Comparison of ENCODE assay signal across 17 cellular contexts in the genomic region with DNA sequence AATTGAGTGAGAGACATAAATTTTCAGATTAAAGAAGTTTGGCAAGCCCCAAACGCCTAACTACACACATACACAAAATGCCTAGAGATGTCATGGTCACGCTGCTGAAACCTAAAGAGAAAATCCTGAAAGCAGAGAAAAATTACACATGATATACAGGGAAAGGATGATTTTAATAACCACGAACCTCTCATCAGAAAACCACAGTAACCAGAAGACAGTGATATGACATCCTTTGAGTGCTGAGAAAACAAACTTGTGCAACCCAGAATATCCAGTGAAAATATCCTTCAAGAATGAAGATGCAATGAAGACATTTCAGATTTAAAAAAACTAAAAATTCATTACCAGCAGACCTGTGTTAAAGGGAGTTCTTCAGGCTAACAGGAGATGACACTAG.
DNase-seq lines count a peak whose midpoint lies in the region; ATAC-seq and TF ChIP-seq lines count a peak whose summit lies in the region.
"Had no signal": no experiment of that assay in that cellular context is flagged by ENCODE, and none has a peak within 500 bp of the region (broad histone marks: within the 10 kb centered on the region; RNA-seq: fewer than 3 reads in every experiment).

No MANE protein-coding gene starts in this region.

- H3K4ac ChIP-seq in IMR-90 (ENCODE audit: low read depth, low read length): no peak overlapping the region

- no peak overlapping the region for H3K4me3 ChIP-seq in IMR-90 (ENCODE audit: insufficient read depth, low read depth, low read length)
- no peak overlapping the region for H3K4me3 ChIP-seq in choroid plexus epithelial cell (ENCODE audit: low read depth, low read length)
- no peak overlapping the region for H3K4me3 ChIP-seq in PC-3 (ENCODE audit: low read length)
- no peak overlapping the region for H3K4me3 ChIP-seq in CD4-positive, alpha-beta memory T cell (ENCODE audit: low read length in 2 of 2)

- no CpG with 5 or more reads among the region's 3 CpGs for WGBS in IMR-90 (ENCODE audit: extremely low coverage in 2 of 2, insufficient read length in 1 of 2), 2 experiments

- TF ChIP-seq RAD21 in IMR-90 (IDR thresholded peaks at IDR 0.05; ENCODE audit: low read length): no peak

- no peak overlapping the region for H3K9ac ChIP-seq in IMR-90 (ENCODE audit: low read depth, low read length)
- no peak overlapping the region for H3K9ac ChIP-seq in PC-3 (ENCODE audit: low read length)

- no peak overlapping the region for H2BK15ac ChIP-seq in IMR-90 (ENCODE audit: low read depth, low read length)

- H3K9me3 ChIP-seq in IMR-90 (ENCODE audit: control insufficient read depth, insufficient read depth, low read length) (no peaks in the 10 kb centered on the region), PC-3 (ENCODE audit: low read length) (no peaks in the 10 kb centered on the region)
- no peaks in the 10 kb centered on the region for H3K9me3 ChIP-seq in CD4-positive, alpha-beta memory T cell (ENCODE audit: control insufficient read depth in 1 of 2, low read length in 2 of 2)
- H3K9me3 ChIP-seq: BE2C, Caco-2 had no signal

- no peak overlapping the region for H3K18ac ChIP-seq in IMR-90 (ENCODE audit: low read depth, low read length)

- dilution Hi-C loops in IMR-90 (cut with HindIII; ENCODE audit: low sequenced_read_pairs, unreplicated experiment): no loop called here

- H3F3A ChIP-seq in PC-3 (ENCODE audit: low read length, unreplicated experiment): no peaks in the 10 kb centered on the region

- TF ChIP-seq CTCF in IMR-90 (conservative IDR thresholded peaks at IDR 0.05; ENCODE audit: low read depth, low read length) (no peak), choroid plexus epithelial cell (conservative IDR thresholded peaks at IDR 0.05; ENCODE audit: low read depth, low read length) (no peak), PC-3 (conservative IDR thresholded peaks at IDR 0.05; ENCODE audit: low read depth, low read length) (no peak)

- no peak for TF ChIP-seq POLR2A in IMR-90 (IDR thresholded peaks at IDR 0.05; ENCODE audit: low read depth, low read length)

- no peaks in the 10 kb centered on the region for H3K9me2 ChIP-seq in PC-3 (replicated peaks; ENCODE audit: low read length)

- no peaks in the 10 kb centered on the region for H3K36me3 Mint-ChIP-seq in CD4-positive, alpha-beta memory T cell
- H3K36me3 Mint-ChIP-seq: CD4-positive, CD25-positive, alpha-beta regulatory T cell had no signal

- H3K27me3 ChIP-seq in IMR-90 (ENCODE audit: control insufficient read depth, insufficient read depth, low read length): no peaks in the 10 kb centered on the region
- no peaks in the 10 kb centered on the region for H3K27me3 ChIP-seq in PC-3 (ENCODE audit: low read length)
- no peaks in the 10 kb centered on the region for H3K27me3 ChIP-seq in CD4-positive, alpha-beta memory T cell (ENCODE audit: insufficient read depth, low read length)
- H3K27me3 ChIP-seq: BE2C had no signal

- no peaks in the 10 kb centered on the region for H3K4me1 Mint-ChIP-seq in CD4-positive, alpha-beta memory T cell
- H3K4me1 Mint-ChIP-seq: CD4-positive, CD25-positive, alpha-beta regulatory T cell had no signal

- no peak overlapping the region for H2BK20ac ChIP-seq in IMR-90 (ENCODE audit: low read depth, low read length)

- H4K8ac ChIP-seq in IMR-90 (ENCODE audit: low read depth in 2 of 2, low read length in 2 of 2): no peak overlapping the region

- peaks cover 2 to 17% of the 10 kb centered on the region in 2 experiments; a peak in 3 of 4 replicates for H3K79me1 ChIP-seq in IMR-90 (ENCODE audit: low read depth in 1 of 2, low read length in 2 of 2)

- no peaks in the 10 kb centered on the region for H3K79me2 ChIP-seq in PC-3 (ENCODE audit: low read length)

- H4K91ac ChIP-seq in IMR-90 (ENCODE audit: insufficient read depth, low read depth, low read length): no peak overlapping the region

- no peak overlapping the region for H3K14ac ChIP-seq in IMR-90 (replicated peaks; ENCODE audit: low read depth, low read length)

- H3K9me1 ChIP-seq in IMR-90 (ENCODE audit: insufficient read depth, low read length): peaks cover 9% of the 10 kb centered on the region

- in situ Hi-C loops in IMR-90 (cut with MboI; ENCODE audit: low sequenced_read_pairs): no loop called here

- H3K36me3 ChIP-seq in IMR-90 (ENCODE audit: control insufficient read depth, insufficient read depth, low read length) (no peaks in the 10 kb centered on the region), PC-3 (ENCODE audit: low read depth, low read length) (no peaks in the 10 kb centered on the region)
- no peaks in the 10 kb centered on the region for H3K36me3 ChIP-seq in CD4-positive, alpha-beta memory T cell (ENCODE audit: insufficient read depth, low read length)
- H3K36me3 ChIP-seq: BE2C had no signal

- H3K4me2 ChIP-seq in IMR-90 (ENCODE audit: low read depth, low read length) (no peak overlapping the region), PC-3 (ENCODE audit: low read length) (no peak overlapping the region)

- H3K23ac ChIP-seq in IMR-90 (ENCODE audit: low read depth, low read length): no peak overlapping the region

- no peak overlapping the region for H3K4me3 Mint-ChIP-seq in CD4-positive, alpha-beta memory T cell
- H3K4me3 Mint-ChIP-seq: CD4-positive, CD25-positive, alpha-beta regulatory T cell; HFFc6 had no signal

- H4K20me1 ChIP-seq in IMR-90 (ENCODE audit: insufficient read depth, low read length) (peaks cover 13% of the 10 kb centered on the region; the same call in 1 of the 2 replicates), PC-3 (ENCODE audit: low read length) (no peaks in the 10 kb centered on the region)

- DNase-seq in IMR-90: peak; percentile 19
- peak; percentile 46 for DNase-seq in choroid plexus epithelial cell (ENCODE audit: low read depth)
- peak; percentile 10 for DNase-seq in glomerular visceral epithelial cell (ENCODE audit: extremely low spot score)
- DNase-seq in PC-3: no peak
- DNase-seq in CD4-positive, alpha-beta memory T cell: no peak
- no peak for DNase-seq in HUDEP-2 (lab: John Stamatoyannopoulos, UW; ENCODE audit: unreplicated experiment in 76 of 76)
- no peak for DNase-seq in sciatic nerve (ENCODE audit: low spot score)
- DNase-seq: BE2C; C1 segment of cervical spinal cord; Caco-2; CD4-positive, CD25-positive, alpha-beta regulatory T cell; GF-D8; GOT3; H7; HFFc6 had no signal

- H3K27me3 Mint-ChIP-seq in CD4-positive, alpha-beta memory T cell: peaks cover 7 to 9% of the 10 kb centered on the region in 2 donors

- CTCF ChIA-PET in IMR-90 (lab: Yijun Ruan, JAX): no interaction called here
- CTCF ChIA-PET in PC-3 (lab: Charles Lee): no interaction called here
- CTCF ChIA-PET in CD4-positive, alpha-beta memory T cell (lab: Charles Lee; ENCODE audit: partially characterized antibody): no interaction called here

- ATAC-seq in IMR-90 (ENCODE audit: low read depth): no peak
- ATAC-seq in PC-3: no peak
- ATAC-seq in sciatic nerve: no peak
- ATAC-seq: HCT116, HepG2 had no signal

- H3K27ac Mint-ChIP-seq in CD4-positive, alpha-beta memory T cell: no peak overlapping the region
- H3K27ac Mint-ChIP-seq: CD4-positive, CD25-positive, alpha-beta regulatory T cell; HFFc6 had no signal

- no peak overlapping the region for H3K27ac ChIP-seq in IMR-90 (ENCODE audit: insufficient read depth, low read length)
- no peak overlapping the region for H3K27ac ChIP-seq in PC-3 (ENCODE audit: low read length)
- no peak overlapping the region for H3K27ac ChIP-seq in CD4-positive, alpha-beta memory T cell (ENCODE audit: low read depth, low read length)

- BruUV-seq in IMR-90 (replicated peaks; lab: Mats Ljungman, UMichigan): no TSS peak
- BruUV-seq in PC-3 (replicated peaks; lab: Mats Ljungman, UMichigan): no TSS peak

- H4K5ac ChIP-seq in IMR-90 (ENCODE audit: low read depth, low read length): no peak overlapping the region

- intact Hi-C loops in IMR-90 (cut with micrococcal nuclease): loop anchor here (10.0 kb wide), 1 partner anchor 123 kb away; no protein-coding TSS in a partner anchor
- intact Hi-C loops in PC-3 (cut with micrococcal nuclease): no loop called here
- intact Hi-C loops in CD4-positive, alpha-beta memory T cell (cut with micrococcal nuclease): no loop called here
- intact Hi-C loops in sciatic nerve (cut with DNase I): no loop called here

- H3K4me1 ChIP-seq in IMR-90 (ENCODE audit: control insufficient read depth, insufficient read depth, low read length): peaks cover 11% of the 10 kb centered on the region
- H3K4me1 ChIP-seq in PC-3 (ENCODE audit: insufficient read depth, low read length): peaks cover 8% of the 10 kb centered on the region; the same call in 1 of the 2 replicates
- no peaks in the 10 kb centered on the region for H3K4me1 ChIP-seq in CD4-positive, alpha-beta memory T cell (ENCODE audit: insufficient read depth, low read length)
- H3K4me1 ChIP-seq: Caco-2 had no signal

- H3K9me3 Mint-ChIP-seq in CD4-positive, alpha-beta memory T cell: peaks cover 0 to 2% (median 0%) of the 10 kb centered on the region in 8 donors
- H3K9me3 Mint-ChIP-seq: HFFc6 had no signal

- POLR2A ChIA-PET in IMR-90 (lab: Charles Lee; ENCODE audit: unreplicated experiment): no interaction called here
- POLR2A ChIA-PET in PC-3 (lab: Charles Lee; ENCODE audit: unreplicated experiment): no interaction called here
- POLR2A ChIA-PET in CD4-positive, alpha-beta memory T cell (lab: Charles Lee; ENCODE audit: partially characterized antibody): no interaction called here

- H2AK9ac ChIP-seq in IMR-90 (replicated peaks; ENCODE audit: low read depth, low read length, poor library complexity): no peak overlapping the region

- H2BK5ac ChIP-seq in IMR-90 (ENCODE audit: low read depth, low read length, poor library complexity, severe bottlenecking): no peak overlapping the region

- H2AFZ ChIP-seq in IMR-90 (replicated peaks; ENCODE audit: low read length, poor library complexity) (no peak overlapping the region), PC-3 (ENCODE audit: low read length) (no peak overlapping the region)

- no peak overlapping the region for H3K56ac ChIP-seq in IMR-90 (ENCODE audit: extremely low read depth, insufficient read depth, low read length)

- no peak overlapping the region for H2AK5ac ChIP-seq in IMR-90 (ENCODE audit: low read depth, low read length)

- H2BK120ac ChIP-seq in IMR-90 (ENCODE audit: low read depth, low read length): no peak overlapping the region

TF ChIP-seq in IMR-90, 13 proteins besides CTCF, POLR2A, EP300 and RAD21:
- TF ChIP-seq MAFK (IDR thresholded peaks at IDR 0.05; ENCODE audit: low read depth, low read length) (no peak), NFE2L2 (IDR thresholded peaks at IDR 0.05; ENCODE audit: low read depth, low read length) (no peak), MXI1 (IDR thresholded peaks at IDR 0.05; ENCODE audit: borderline replicate concordance, low read depth, low read length) (no peak), CHD1 (IDR thresholded peaks at IDR 0.05; ENCODE audit: low read depth, low read length) (no peak), USF2 (IDR thresholded peaks at IDR 0.05; ENCODE audit: low read depth, low read length) (no peak)

Comparison
In these comparisons a context has a peak if more than half of its experiments do, and no peak if none do; other contexts are left out.
1. DNase-seq: peak in IMR-90 (single experiment), choroid plexus epithelial cell (single experiment) and glomerular visceral epithelial cell (single experiment); none in PC-3 (single experiment), CD4-positive, alpha-beta memory T cell (0 of 5), HUDEP-2 (0 of 76) and sciatic nerve (single experiment).